23 cellular contexts compared by ENCODE assay signal in the genomic region with DNA sequence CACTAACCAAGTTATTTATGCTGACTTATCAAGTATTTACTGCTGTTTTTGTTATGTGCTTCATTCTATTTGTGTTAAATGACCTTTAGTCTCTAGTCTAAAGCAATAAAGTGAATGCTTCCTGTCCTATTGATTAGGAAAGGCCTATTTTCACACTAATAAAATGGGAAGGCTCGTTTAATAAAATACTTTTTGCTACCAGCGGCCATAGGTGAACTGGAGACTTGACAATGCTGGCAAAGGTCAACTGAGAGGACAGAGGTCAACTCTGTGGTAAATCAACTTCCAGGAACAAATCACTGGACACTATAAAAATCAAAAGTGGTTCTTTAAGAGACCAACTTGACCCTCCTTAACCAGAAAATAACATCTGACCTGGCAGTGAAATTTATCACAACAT.
DNase-seq lines count a peak whose midpoint lies in the region; ATAC-seq, FAIRE-seq and TF ChIP-seq lines count a peak whose summit lies in the region.
"Had no signal": no experiment of that assay in that cellular context is flagged by ENCODE, and none has a peak within 500 bp of the region (broad histone marks: within the 10 kb centered on the region; RNA-seq: fewer than 3 reads in every experiment).

No MANE protein-coding gene starts in this region.

- H3K4me1 Mint-ChIP-seq in stimulated activated memory B cell treated with anti-CD40 and anti-IgM and Interleukin-4, amounts not matched to agents 10 μg/mL and 1 μg/mL and 100 μg/mL, for 72 hours = no peaks in the 10 kb centered on the region
- H3K4me1 Mint-ChIP-seq: B cell; CD4-positive, CD25-positive, alpha-beta regulatory T cell had no signal

- no peak for FAIRE-seq in small intestine (lab: Jason Lieb, UNC)
- FAIRE-seq: A204.1, G401.6, GM12892, H54 had no signal

- TF ChIP-seq RAD21 in liver (IDR thresholded peaks at IDR 0.05) = peak; percentile 37 to 40

- TF ChIP-seq CTCF in liver (IDR thresholded peaks at IDR 0.05; ENCODE audit: low read depth, low read length, missing input control) (no peak), upper lobe of left lung (IDR thresholded peaks at IDR 0.05) (no peak)

- H3K27ac ChIP-seq in liver (ENCODE audit: low read depth in 1 of 2, low read length in 2 of 2) = peak overlapping the region in 1 of 2 donors; percentile 50
- no peak overlapping the region for H3K27ac ChIP-seq in small intestine (ENCODE audit: low read depth in 1 of 2, low read length in 1 of 2)
- H3K27ac ChIP-seq in upper lobe of left lung = no peak overlapping the region
- H3K27ac ChIP-seq: 22Rv1, BLaER1, C4-2B had no signal

- H3K27me3 ChIP-seq in liver (ENCODE audit: control insufficient read depth in 4 of 4, insufficient read depth in 4 of 4, low read length in 3 of 4) (no peaks in the 10 kb centered on the region), small intestine (ENCODE audit: control insufficient read depth in 2 of 2, insufficient read depth in 2 of 2, low read length in 2 of 2) (no peaks in the 10 kb centered on the region), upper lobe of left lung (no peaks in the 10 kb centered on the region)
- H3K27me3 ChIP-seq: BLaER1 had no signal

- H3K9ac ChIP-seq in liver (ENCODE audit: low read depth in 1 of 2, low read length in 2 of 2) = no peak overlapping the region
- H3K9ac ChIP-seq: BLaER1 had no signal

- H3K9me3 Mint-ChIP-seq in stimulated activated memory B cell treated with anti-CD40 and anti-IgM and Interleukin-4, amounts not matched to agents 10 μg/mL and 1 μg/mL and 100 μg/mL, for 72 hours = no peaks in the 10 kb centered on the region
- H3K9me3 Mint-ChIP-seq: CD8-positive, alpha-beta T cell; HFFc6 had no signal

- H3K4me3 ChIP-seq in liver (ENCODE audit: low read depth in 1 of 3, low read length in 3 of 3) = no peak overlapping the region
- H3K4me3 ChIP-seq in small intestine (ENCODE audit: low read depth in 1 of 2, low read length in 2 of 2) = no peak overlapping the region
- H3K4me3 ChIP-seq in upper lobe of left lung = no peak overlapping the region
- H3K4me3 ChIP-seq: BLaER1, HAP-1 had no signal

- peaks cover 0 to 10% (median 2%) of the 10 kb centered on the region in 4 donors for H3K4me1 ChIP-seq in liver (ENCODE audit: control insufficient read depth in 4 of 4, insufficient read depth in 4 of 4, low read length in 3 of 4)
- peaks cover 0 to 5% of the 10 kb centered on the region in 2 donors for H3K4me1 ChIP-seq in small intestine (ENCODE audit: control insufficient read depth in 2 of 2, insufficient read depth in 1 of 2, low read depth in 1 of 2, low read length in 1 of 2)
- no peaks in the 10 kb centered on the region for H3K4me1 ChIP-seq in upper lobe of left lung
- H3K4me1 ChIP-seq: BLaER1, Caco-2 had no signal

- no peak for TF ChIP-seq POLR2A in upper lobe of left lung (IDR thresholded peaks at IDR 0.05)

- H3K9me3 ChIP-seq in liver (ENCODE audit: control insufficient read depth in 4 of 4, low read length in 3 of 4) (no peaks in the 10 kb centered on the region), small intestine (ENCODE audit: control insufficient read depth, low read depth) (no peaks in the 10 kb centered on the region), upper lobe of left lung (no peaks in the 10 kb centered on the region)
- H3K9me3 ChIP-seq: BLaER1, Caco-2, HAP-1 had no signal

- H3K36me3 ChIP-seq in liver (ENCODE audit: control insufficient read depth in 4 of 4, insufficient read depth in 3 of 4, low read depth in 1 of 4, low read length in 3 of 4) (no peaks in the 10 kb centered on the region), small intestine (ENCODE audit: control insufficient read depth in 2 of 2, insufficient read depth in 2 of 2, low read length in 2 of 2) (no peaks in the 10 kb centered on the region), upper lobe of left lung (no peaks in the 10 kb centered on the region)
- H3K36me3 ChIP-seq: BLaER1, HAP-1 had no signal

- H3K27me3 Mint-ChIP-seq in stimulated activated memory B cell treated with anti-CD40 and anti-IgM and Interleukin-4, amounts not matched to agents 10 μg/mL and 1 μg/mL and 100 μg/mL, for 72 hours = no peaks in the 10 kb centered on the region
- H3K27me3 Mint-ChIP-seq: B cell; CD4-positive, CD25-positive, alpha-beta regulatory T cell had no signal

- no peaks in the 10 kb centered on the region for H3K36me3 Mint-ChIP-seq in stimulated activated memory B cell treated with anti-CD40 and anti-IgM and Interleukin-4, amounts not matched to agents 10 μg/mL and 1 μg/mL and 100 μg/mL, for 72 hours
- H3K36me3 Mint-ChIP-seq: CD4-positive, CD25-positive, alpha-beta regulatory T cell; CD8-positive, alpha-beta T cell had no signal

- peak; percentile 61 for DNase-seq in NCI-H1105 treated with DMSO at 0.1 percent for 48 hours (lab: John Stamatoyannopoulos, UW)
- DNase-seq in NCI-H1105 (lab: John Stamatoyannopoulos, UW) = no peak
- DNase-seq in HuH-7 (ENCODE audit: low spot score) = peak; percentile 3
- DNase-seq in small intestine = peak; percentile 67
- no peak for DNase-seq in upper lobe of left lung
- DNase-seq: Caco-2; CD4-positive, CD25-positive, alpha-beta regulatory T cell; CD8-positive, alpha-beta T cell; DMS153; DND-41; GOT3; HFFc6 had no signal

- no peak for TF ChIP-seq EP300 in upper lobe of left lung (IDR thresholded peaks at IDR 0.05)

- no peak for ATAC-seq in upper lobe of left lung (ENCODE audit: low FRiP score in 2 of 2)
- no peak for ATAC-seq in stimulated activated memory B cell treated with anti-CD40 and anti-IgM and Interleukin-4, amounts not matched to agents 10 μg/mL and 1 μg/mL and 100 μg/mL, for 72 hours
- ATAC-seq: CD8-positive, alpha-beta T cell had no signal

- no peak overlapping the region for H3K4me3 Mint-ChIP-seq in stimulated activated memory B cell treated with anti-CD40 and anti-IgM and Interleukin-4, amounts not matched to agents 10 μg/mL and 1 μg/mL and 100 μg/mL, for 72 hours
- H3K4me3 Mint-ChIP-seq: B cell; CD4-positive, CD25-positive, alpha-beta regulatory T cell; CD8-positive, alpha-beta T cell; HFFc6 had no signal

- 24% methylated on average over 2 of the region's 2 CpGs for WGBS in liver
- 7 to 18% (median 17%) methylated on average over 2 of the region's 2 CpGs for WGBS in small intestine, 3 donors
- WGBS in upper lobe of left lung, 2 donors = 31 to 63% methylated on average over 2 of the region's 2 CpGs

- no peak overlapping the region for H3K27ac Mint-ChIP-seq in stimulated activated memory B cell treated with anti-CD40 and anti-IgM and Interleukin-4, amounts not matched to agents 10 μg/mL and 1 μg/mL and 100 μg/mL, for 72 hours
- H3K27ac Mint-ChIP-seq: B cell; CD4-positive, CD25-positive, alpha-beta regulatory T cell; CD8-positive, alpha-beta T cell; HFFc6 had no signal

TF ChIP-seq in liver, 16 proteins besides CTCF, POLR2A, EP300 and RAD21 (continues in another document):
- peak; percentile 86 for TF ChIP-seq NR2F2 (IDR thresholded peaks at IDR 0.05)
- TF ChIP-seq, protein P1, sequence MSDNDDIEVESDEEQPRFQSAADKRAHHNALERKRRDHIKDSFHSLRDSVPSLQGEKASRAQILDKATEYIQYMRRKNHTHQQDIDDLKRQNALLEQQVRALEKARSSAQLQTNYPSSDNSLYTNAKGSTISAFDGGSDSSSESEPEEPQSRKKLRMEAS (IDR thresholded peaks at IDR 0.05) = peak; percentile 26
- peak in 1 of 2 donors; percentile 41 for TF ChIP-seq GABPA (IDR thresholded peaks at IDR 0.05 in 1 of 2, conservative IDR thresholded peaks at IDR 0.05 in 1 of 2)
- TF ChIP-seq RXRA (IDR thresholded peaks at IDR 0.05) = peak; percentile 73 to 85
- TF ChIP-seq YY1 (IDR thresholded peaks at IDR 0.05) = peak; percentile 78
- no peak for TF ChIP-seq FOXA2 (IDR thresholded peaks at IDR 0.05)
- TF ChIP-seq, protein P2, sequence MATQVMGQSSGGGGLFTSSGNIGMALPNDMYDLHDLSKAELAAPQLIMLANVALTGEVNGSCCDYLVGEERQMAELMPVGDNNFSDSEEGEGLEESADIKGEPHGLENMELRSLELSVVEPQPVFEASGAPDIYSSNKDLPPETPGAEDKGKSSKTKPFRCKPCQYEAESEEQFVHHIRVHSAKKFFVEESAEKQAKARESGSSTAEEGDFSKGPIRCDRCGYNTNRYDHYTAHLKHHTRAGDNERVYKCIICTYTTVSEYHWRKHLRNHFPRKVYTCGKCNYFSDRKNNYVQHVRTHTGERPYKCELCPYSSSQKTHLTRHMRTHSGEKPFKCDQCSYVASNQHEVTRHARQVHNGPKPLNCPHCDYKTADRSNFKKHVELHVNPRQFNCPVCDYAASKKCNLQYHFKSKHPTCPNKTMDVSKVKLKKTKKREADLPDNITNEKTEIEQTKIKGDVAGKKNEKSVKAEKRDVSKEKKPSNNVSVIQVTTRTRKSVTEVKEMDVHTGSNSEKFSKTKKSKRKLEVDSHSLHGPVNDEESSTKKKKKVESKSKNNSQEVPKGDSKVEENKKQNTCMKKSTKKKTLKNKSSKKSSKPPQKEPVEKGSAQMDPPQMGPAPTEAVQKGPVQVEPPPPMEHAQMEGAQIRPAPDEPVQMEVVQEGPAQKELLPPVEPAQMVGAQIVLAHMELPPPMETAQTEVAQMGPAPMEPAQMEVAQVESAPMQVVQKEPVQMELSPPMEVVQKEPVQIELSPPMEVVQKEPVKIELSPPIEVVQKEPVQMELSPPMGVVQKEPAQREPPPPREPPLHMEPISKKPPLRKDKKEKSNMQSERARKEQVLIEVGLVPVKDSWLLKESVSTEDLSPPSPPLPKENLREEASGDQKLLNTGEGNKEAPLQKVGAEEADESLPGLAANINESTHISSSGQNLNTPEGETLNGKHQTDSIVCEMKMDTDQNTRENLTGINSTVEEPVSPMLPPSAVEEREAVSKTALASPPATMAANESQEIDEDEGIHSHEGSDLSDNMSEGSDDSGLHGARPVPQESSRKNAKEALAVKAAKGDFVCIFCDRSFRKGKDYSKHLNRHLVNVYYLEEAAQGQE (IDR thresholded peaks at IDR 0.05) = peak; percentile 20
- no peak for TF ChIP-seq TAF1 (conservative IDR thresholded peaks at IDR 0.05)
- no peak for TF ChIP-seq FOXA1 (IDR thresholded peaks at IDR 0.05)
- TF ChIP-seq EGR1 (IDR thresholded peaks at IDR 0.05; ENCODE audit: low read depth in 2 of 2) = no peak
- TF ChIP-seq HNF4G (IDR thresholded peaks at IDR 0.05) = peak; percentile 55
- TF ChIP-seq JUND (IDR thresholded peaks at IDR 0.05) = no peak
- TF ChIP-seq, protein P3, sequence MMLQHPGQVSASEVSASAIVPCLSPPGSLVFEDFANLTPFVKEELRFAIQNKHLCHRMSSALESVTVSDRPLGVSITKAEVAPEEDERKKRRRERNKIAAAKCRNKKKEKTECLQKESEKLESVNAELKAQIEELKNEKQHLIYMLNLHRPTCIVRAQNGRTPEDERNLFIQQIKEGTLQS (IDR thresholded peaks at IDR 0.05) = no peak
- peak; percentile 66 for TF ChIP-seq SP1 (IDR thresholded peaks at IDR 0.05)

Comparison
In these comparisons a context has a peak if more than half of its experiments do, and no peak if none do; other contexts are left out.
1. DNase-seq: peak in NCI-H1105 treated with DMSO at 0.1 percent for 48 hours (single experiment), HuH-7 (single experiment) and small intestine (single experiment); none in NCI-H1105 (single experiment) and upper lobe of left lung (0 of 2).